In genomic region chr3:28576590-28577220, GRCh38 we compare ENCODE assay signal across 9 cellular contexts.
DNase-seq lines count a peak whose midpoint lies in the region; ATAC-seq and TF ChIP-seq lines count a peak whose summit lies in the region.
"Had no signal": no experiment of that assay in that cellular context is flagged by ENCODE, and none has a peak within 500 bp of the region (broad histone marks: within the 10 kb centered on the region; RNA-seq: fewer than 3 reads in every experiment).

No MANE protein-coding gene starts in this region.

- WGBS in suprapubic skin, result 18% methylated on average over 7 of the region's 9 CpGs

- H3K27me3 ChIP-seq in suprapubic skin, result peaks cover 34% of the 10 kb centered on the region

- H3K27ac ChIP-seq in suprapubic skin, result no peak overlapping the region
- H3K27ac ChIP-seq in RWPE1, result no peak overlapping the region
- H3K27ac ChIP-seq: 22Rv1 had no signal

- no peaks in the 10 kb centered on the region for H3K36me3 ChIP-seq in suprapubic skin

- DNase-seq in DMS 273 (lab: John Stamatoyannopoulos, UW; ENCODE audit: unreplicated experiment) (peak; percentile 56), DMS 273 treated with DMSO at 0.1 percent for 48 hours (lab: John Stamatoyannopoulos, UW) (no peak), astrocyte of the cerebellum (ENCODE audit: low read depth) (no peak), left lobe of liver (ENCODE audit: low spot score) (no peak), suprapubic skin (ENCODE audit: low spot score in 2 of 2) (no peak), RWPE1 (ENCODE audit: low spot score) (no peak), NCI-H1048 (lab: John Stamatoyannopoulos, UW) (no peak)

- in situ Hi-C loops in astrocyte of the cerebellum (cut with HindIII; ENCODE audit: low sequenced_read_pairs), result no loop called here

- peaks cover 22% of the 10 kb centered on the region for H3K4me1 ChIP-seq in suprapubic skin

- no peaks in the 10 kb centered on the region for H3K9me3 ChIP-seq in suprapubic skin

- TF ChIP-seq POLR2A in suprapubic skin (IDR thresholded peaks at IDR 0.05), result no peak

- CTCF ChIA-PET in RWPE1 (lab: Yijun Ruan, JAX), result no interaction called here

- POLR2A ChIA-PET in RWPE1 (lab: Yijun Ruan, JAX; ENCODE audit: low non-redundant PET), result no interaction called here

- peak overlapping the region; percentile 47 for H3K4me3 ChIP-seq in astrocyte of the cerebellum (ENCODE audit: low read depth, low read length)
- H3K4me3 ChIP-seq in suprapubic skin, result peak overlapping the region; percentile 58

- TF ChIP-seq CTCF in astrocyte of the cerebellum (IDR thresholded peaks at IDR 0.05; ENCODE audit: low read depth, low read length, missing control alignments) (no peak), suprapubic skin (IDR thresholded peaks at IDR 0.05) (no peak), RWPE1 (conservative IDR thresholded peaks at IDR 0.05; ENCODE audit: low read depth) (no peak)

- ATAC-seq in left lobe of liver (peak; percentile 24), GM21360 (IDR thresholded peaks at IDR 0.05; ENCODE audit: unreplicated experiment) (no peak)

- no peak for TF ChIP-seq EP300 in suprapubic skin (IDR thresholded peaks at IDR 0.05)
